8 cellular contexts compared by ENCODE assay signal in the genomic region with DNA sequence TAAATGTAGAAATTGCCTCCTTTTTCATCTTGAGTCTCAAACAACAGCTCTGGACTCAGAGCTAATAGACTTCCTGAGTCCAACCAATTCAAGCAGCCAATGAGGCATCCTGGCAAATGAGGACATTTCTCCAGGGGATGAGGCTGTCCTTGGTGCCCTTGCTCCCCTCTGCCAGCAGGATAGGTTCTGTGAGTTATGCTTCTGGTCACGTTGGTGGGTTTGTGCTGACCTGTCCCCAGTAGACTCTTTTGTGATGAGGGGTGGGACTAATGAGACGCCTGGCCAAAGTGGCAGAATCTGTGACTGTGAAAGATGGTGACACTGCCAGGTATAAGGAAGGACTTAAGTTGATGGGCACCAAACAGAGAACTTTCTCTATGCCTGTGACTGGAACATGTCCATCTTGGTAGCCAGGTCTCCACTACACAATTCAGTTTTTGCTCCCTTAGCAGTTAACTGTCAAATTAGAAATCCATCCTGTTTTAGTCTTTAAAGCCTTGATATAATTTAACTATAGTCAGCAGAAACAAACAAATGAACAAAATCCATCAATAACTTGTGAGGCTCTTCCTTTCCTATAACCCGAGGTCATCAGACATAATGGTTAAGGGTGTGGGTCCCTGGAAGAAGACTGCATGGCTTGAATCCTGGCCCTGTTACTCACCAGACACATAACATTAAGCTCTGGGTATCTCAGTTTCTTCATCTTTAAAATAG. TPM values are rescaled to one million over a fixed set of nuclear protein-coding genes. Genes with fewer than 3 reads are reported as not detected.
DNase-seq lines count a peak whose midpoint lies in the region; ATAC-seq and TF ChIP-seq lines count a peak whose summit lies in the region.

No MANE protein-coding gene starts in this region.

- no peak for DNase-seq in CD4-positive, alpha-beta T cell
- peak; percentile 17 for DNase-seq in NB4 (ENCODE audit: low read depth)
- no peak for DNase-seq in effector memory CD4-positive, alpha-beta T cell
- DNase-seq in SW 1271 (lab: John Stamatoyannopoulos, UW) = no peak
- no peak for DNase-seq in OCI-M2 (lab: John Stamatoyannopoulos, UW; ENCODE audit: unreplicated experiment)
- no peak for DNase-seq in kidney glomerular epithelial cell (lab: John Stamatoyannopoulos, UW)

- POLR2A ChIA-PET in CD4-positive, alpha-beta T cell (lab: Charles Lee) = interaction anchor here (0.6 to 1.0 kb wide), 5 partner anchors 10 to 1982 kb away, joined by 3 to 4 read pairs (median 3); no protein-coding TSS in a partner anchor

- peak overlapping the region; percentile 28 for H3K4me3 Mint-ChIP-seq in CD4-positive, alpha-beta T cell

- peak overlapping the region; percentile 88 for H3K27ac Mint-ChIP-seq in CD4-positive, alpha-beta T cell

- TF ChIP-seq CTCF in CD4-positive, alpha-beta T cell (IDR thresholded peaks at IDR 0.05) = no peak
- TF ChIP-seq CTCF in NB4 (IDR thresholded peaks at IDR 0.05; ENCODE audit: low read depth, low read length) (no peak), neutrophil (IDR thresholded peaks at IDR 0.05) (no peak)

- no peaks in the 10 kb centered on the region for H3K9me3 ChIP-seq in CD4-positive, alpha-beta T cell (ENCODE audit: control insufficient read depth, low read length)
- no peaks in the 10 kb centered on the region for H3K9me3 ChIP-seq in effector memory CD4-positive, alpha-beta T cell (ENCODE audit: control insufficient read depth, low read length)
- H3K9me3 ChIP-seq in neutrophil = no peaks in the 10 kb centered on the region

- peaks cover 43% of the 10 kb centered on the region for H3K4me1 Mint-ChIP-seq in CD4-positive, alpha-beta T cell (ENCODE audit: low read depth)

- H3K27me3 ChIP-seq in CD4-positive, alpha-beta T cell (ENCODE audit: control insufficient read depth, insufficient read depth, low read length) = no peaks in the 10 kb centered on the region
- H3K27me3 ChIP-seq in effector memory CD4-positive, alpha-beta T cell (replicated peaks; ENCODE audit: control insufficient read depth, insufficient read depth, low read length, poor library complexity, severe bottlenecking) = no peaks in the 10 kb centered on the region
- no peaks in the 10 kb centered on the region for H3K27me3 ChIP-seq in neutrophil

- H3K9me3 Mint-ChIP-seq in CD4-positive, alpha-beta T cell = no peaks in the 10 kb centered on the region

- TF ChIP-seq POLR2A in NB4 (IDR thresholded peaks at IDR 0.05; ENCODE audit: extremely low read depth, insufficient read length) = no peak

- no peaks in the 10 kb centered on the region for H3K36me3 ChIP-seq in effector memory CD4-positive, alpha-beta T cell (ENCODE audit: control insufficient read depth, insufficient read depth, low read length)
- H3K36me3 ChIP-seq in neutrophil = no peaks in the 10 kb centered on the region

- no peaks in the 10 kb centered on the region for H3K36me3 Mint-ChIP-seq in CD4-positive, alpha-beta T cell (ENCODE audit: low read depth)

- H3K4me3 ChIP-seq in NB4 (ENCODE audit: low read depth, low read length) (peak overlapping the region; percentile 14), neutrophil (ENCODE audit: low read depth in 1 of 2, low read length in 1 of 2) (peak overlapping the region in 1 of 2 experiments; percentile 28)
- no peak overlapping the region for H3K4me3 ChIP-seq in effector memory CD4-positive, alpha-beta T cell (ENCODE audit: insufficient read depth, low read depth, low read length, poor library complexity, severe bottlenecking)

- peaks cover 5% of the 10 kb centered on the region for H3K27me3 Mint-ChIP-seq in CD4-positive, alpha-beta T cell

- H3K4me1 ChIP-seq in effector memory CD4-positive, alpha-beta T cell (ENCODE audit: control insufficient read depth, insufficient read depth, low read length, poor library complexity, severe bottlenecking) = peaks cover 17% of the 10 kb centered on the region
- H3K4me1 ChIP-seq in neutrophil (ENCODE audit: control insufficient read depth in 1 of 2, insufficient read depth in 1 of 2, low read depth in 1 of 2, low read length in 1 of 2) = peaks cover 5 to 31% of the 10 kb centered on the region in 2 experiments

- ATAC-seq in CD4-positive, alpha-beta T cell (ENCODE audit: poor library complexity) = peak; percentile 0
- ATAC-seq in HG02759 (IDR thresholded peaks at IDR 0.05; ENCODE audit: unreplicated experiment) = no peak

- intact Hi-C loops in CD4-positive, alpha-beta T cell (cut with DNase I, micrococcal nuclease) = no loop called here

- H3K27ac ChIP-seq in CD4-positive, alpha-beta T cell (ENCODE audit: low read depth, low read length) = peak overlapping the region; percentile 49
- H3K27ac ChIP-seq in effector memory CD4-positive, alpha-beta T cell (ENCODE audit: insufficient read depth, low read length, poor library complexity, severe bottlenecking) = peak overlapping the region; percentile 87
- peak overlapping the region; percentile 86 for H3K27ac ChIP-seq in neutrophil

- CTCF ChIA-PET in CD4-positive, alpha-beta T cell (lab: Charles Lee) = interaction anchor here (0.6 to 2.3 kb wide), 7 partner anchors 11 to 750 kb away, joined by 3 to 8 read pairs (median 5); a partner anchor contains a TSS

RNA-seq across cellular contexts. Expression of a gene that starts 35.7 kb away (rescaled TPM):
- 10 to 100 TPM; 24.0 to 24.5 TPM for total RNA-seq in CD4-positive, alpha-beta T cell

RNA-seq across cellular contexts. Expression of a gene that starts 48.6 kb away (rescaled TPM):
- 100 to 1,000 TPM; 189 to 204 TPM for total RNA-seq in CD4-positive, alpha-beta T cell
